In genomic region chr11:96151501-96151900, GRCh38 we compare ENCODE assay signal across 23 cellular contexts.
"Had no signal": no experiment of that assay in that cellular context is flagged by ENCODE, and none has a peak within 500 bp of the region (broad histone marks: within the 10 kb centered on the region; RNA-seq: fewer than 3 reads in every experiment).

No MANE protein-coding gene starts in this region.

- H3K9me3 ChIP-seq: colonic mucosa, esophagus squamous epithelium, heart left ventricle, suprapubic skin, tibial nerve, uterus had no signal

- H3K4me3 ChIP-seq: colonic mucosa, esophagus squamous epithelium, heart left ventricle, suprapubic skin, tibial nerve, uterus had no signal

- H3K27me3 ChIP-seq: colonic mucosa, dorsolateral prefrontal cortex, esophagus squamous epithelium, heart left ventricle, suprapubic skin, tibial nerve, uterus had no signal

- H3K9ac ChIP-seq: parathyroid adenoma had no signal

- H3K36me3 Mint-ChIP-seq: stimulated activated effector memory CD8-positive, alpha-beta T cell treated with anti-CD3 and anti-CD28 coated beads, Interleukin-12 subunit alpha, Interleukin-12 subunit beta, amount 100 ng/mL, for 72 hours had no signal

- ATAC-seq: activated CD8-positive, alpha-beta T cell treated with anti-CD3 and anti-CD28 coated beads, Interleukin-2, amount 10 ng/mL, durations not matched to agents 7 days and 5 days; effector memory CD8-positive, alpha-beta T cell; heart left ventricle; left cardiac atrium; right cardiac atrium; stimulated activated effector memory CD8-positive, alpha-beta T cell treated with anti-CD3 and anti-CD28 coated beads, Interleukin-12 subunit alpha, Interleukin-12 subunit beta, amount 100 ng/mL, for 72 hours; stimulated activated naive CD8-positive, alpha-beta T cell treated with anti-CD3 and anti-CD28 coated beads, Interleukin-15, amount 100 ng/mL, for 72 hours; T-helper 17 cell had no signal

- H3K27ac ChIP-seq: colonic mucosa, esophagus squamous epithelium, heart left ventricle, parathyroid adenoma, suprapubic skin, tibial nerve, uterus had no signal

- H3K4me1 ChIP-seq: colonic mucosa had no signal

- H3K79me2 ChIP-seq: parathyroid adenoma had no signal

- H3K36me3 ChIP-seq: colonic mucosa, esophagus squamous epithelium, heart left ventricle, suprapubic skin, tibial nerve, uterus had no signal

- H2AFZ ChIP-seq: parathyroid adenoma had no signal

- H3K27me3 Mint-ChIP-seq: activated B cell treated with CpG ODN at 0.5 μM for 24 hours; activated naive CD8-positive, alpha-beta T cell; effector memory CD8-positive, alpha-beta T cell; memory B cell; stimulated activated naive CD8-positive, alpha-beta T cell treated with anti-CD3 and anti-CD28 coated beads, Interleukin-15, amount 100 ng/mL, for 72 hours; T-helper 17 cell had no signal

- H3K27ac Mint-ChIP-seq: activated B cell treated with CpG ODN at 0.5 μM for 24 hours; activated CD8-positive, alpha-beta T cell treated with anti-CD3 and anti-CD28 coated beads, Interleukin-2, amount 10 ng/mL, durations not matched to agents 7 days and 5 days; effector memory CD8-positive, alpha-beta T cell; memory B cell; nephron progenitor cell; stimulated activated effector memory CD8-positive, alpha-beta T cell treated with anti-CD3 and anti-CD28 coated beads, Interleukin-12 subunit alpha, Interleukin-12 subunit beta, amount 100 ng/mL, for 72 hours; stimulated activated naive CD8-positive, alpha-beta T cell treated with anti-CD3 and anti-CD28 coated beads, Interleukin-15, amount 100 ng/mL, for 72 hours; T-helper 17 cell had no signal

- DNase-seq: activated B cell treated with CpG ODN at 0.5 μM for 24 hours; activated CD4-positive, alpha-beta T cell treated with anti-CD3 and anti-CD28 coated beads for 4 hours; activated CD8-positive, alpha-beta T cell treated with anti-CD3 and anti-CD28 coated beads, Interleukin-2, amount 10 ng/mL, durations not matched to agents 7 days and 5 days; activated gamma-delta T cell treated with Interleukin-2 at 50 U/mL for 16 hours; colonic mucosa; dorsolateral prefrontal cortex; effector memory CD8-positive, alpha-beta T cell; esophagus squamous epithelium; heart left ventricle; islet precursor cell; left cardiac atrium; nephron progenitor cell; right cardiac atrium; stimulated activated CD4-positive, alpha-beta T cell treated with anti-CD3 and anti-CD28 coated beads, Interleukin-1b, Interleukin-23, amount 100 ng/mL, for 48 hours; stimulated activated naive CD8-positive, alpha-beta T cell treated with anti-CD3 and anti-CD28 coated beads, Interleukin-15, amount 100 ng/mL, for 72 hours; T-helper 17 cell; uterus had no signal

- H3K4me3 Mint-ChIP-seq: activated B cell treated with CpG ODN at 0.5 μM for 24 hours; activated CD8-positive, alpha-beta T cell treated with anti-CD3 and anti-CD28 coated beads, Interleukin-2, amount 10 ng/mL, durations not matched to agents 7 days and 5 days; activated naive CD8-positive, alpha-beta T cell; effector memory CD8-positive, alpha-beta T cell; memory B cell; nephron progenitor cell; stimulated activated effector memory CD8-positive, alpha-beta T cell treated with anti-CD3 and anti-CD28 coated beads, Interleukin-12 subunit alpha, Interleukin-12 subunit beta, amount 100 ng/mL, for 72 hours; stimulated activated naive CD8-positive, alpha-beta T cell treated with anti-CD3 and anti-CD28 coated beads, Interleukin-15, amount 100 ng/mL, for 72 hours; T-helper 17 cell had no signal

- H3K9me3 Mint-ChIP-seq: activated B cell treated with CpG ODN at 0.5 μM for 24 hours; effector memory CD8-positive, alpha-beta T cell; memory B cell; nephron progenitor cell; stimulated activated effector memory CD8-positive, alpha-beta T cell treated with anti-CD3 and anti-CD28 coated beads, Interleukin-12 subunit alpha, Interleukin-12 subunit beta, amount 100 ng/mL, for 72 hours; stimulated activated naive CD8-positive, alpha-beta T cell treated with anti-CD3 and anti-CD28 coated beads, Interleukin-15, amount 100 ng/mL, for 72 hours had no signal
